8 cellular contexts compared by ENCODE assay signal in the genomic region with DNA sequence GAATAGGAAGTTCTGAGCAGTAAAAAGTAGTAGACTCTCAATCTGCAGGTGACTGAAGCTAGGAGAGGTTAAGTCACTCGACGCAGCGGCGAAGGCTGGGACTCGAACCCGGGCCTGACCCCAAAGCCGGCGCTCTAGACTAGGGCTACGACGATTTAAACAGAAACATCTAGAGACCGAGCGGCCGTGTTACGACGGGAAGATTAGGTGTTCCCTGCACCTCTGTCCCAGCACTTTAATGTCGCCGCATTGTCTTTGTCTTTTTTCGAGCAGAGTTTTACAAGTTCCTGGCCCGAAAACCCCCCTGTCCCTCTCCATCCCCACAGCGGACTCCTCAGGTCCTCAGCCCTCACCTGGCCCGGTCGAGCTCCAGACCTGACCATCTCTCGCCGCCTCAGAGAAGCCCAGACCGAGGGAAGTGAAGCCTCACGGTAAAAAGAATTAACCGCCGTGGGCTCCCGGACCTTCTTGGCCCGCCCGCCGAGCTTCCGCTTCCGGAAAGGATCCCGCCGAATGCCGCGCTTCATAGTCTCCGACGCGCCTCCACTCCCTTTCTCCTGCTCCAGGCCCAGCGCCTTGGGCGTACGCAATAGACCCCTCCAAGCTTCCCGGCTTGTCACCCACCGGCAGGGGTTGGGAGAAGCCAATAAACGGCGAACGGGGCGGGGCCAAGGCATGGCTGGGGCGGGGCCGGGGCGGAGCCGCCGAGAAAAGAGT. TPM values are rescaled to one million over a fixed set of nuclear protein-coding genes. Genes with fewer than 3 reads are reported as not detected.
A peak's percentile ranks its signal among the peaks of the same experiment; 100 is the strongest.
DNase-seq lines count a peak whose midpoint lies in the region; ATAC-seq, FAIRE-seq and TF ChIP-seq lines count a peak whose summit lies in the region.

A gene with protein sequence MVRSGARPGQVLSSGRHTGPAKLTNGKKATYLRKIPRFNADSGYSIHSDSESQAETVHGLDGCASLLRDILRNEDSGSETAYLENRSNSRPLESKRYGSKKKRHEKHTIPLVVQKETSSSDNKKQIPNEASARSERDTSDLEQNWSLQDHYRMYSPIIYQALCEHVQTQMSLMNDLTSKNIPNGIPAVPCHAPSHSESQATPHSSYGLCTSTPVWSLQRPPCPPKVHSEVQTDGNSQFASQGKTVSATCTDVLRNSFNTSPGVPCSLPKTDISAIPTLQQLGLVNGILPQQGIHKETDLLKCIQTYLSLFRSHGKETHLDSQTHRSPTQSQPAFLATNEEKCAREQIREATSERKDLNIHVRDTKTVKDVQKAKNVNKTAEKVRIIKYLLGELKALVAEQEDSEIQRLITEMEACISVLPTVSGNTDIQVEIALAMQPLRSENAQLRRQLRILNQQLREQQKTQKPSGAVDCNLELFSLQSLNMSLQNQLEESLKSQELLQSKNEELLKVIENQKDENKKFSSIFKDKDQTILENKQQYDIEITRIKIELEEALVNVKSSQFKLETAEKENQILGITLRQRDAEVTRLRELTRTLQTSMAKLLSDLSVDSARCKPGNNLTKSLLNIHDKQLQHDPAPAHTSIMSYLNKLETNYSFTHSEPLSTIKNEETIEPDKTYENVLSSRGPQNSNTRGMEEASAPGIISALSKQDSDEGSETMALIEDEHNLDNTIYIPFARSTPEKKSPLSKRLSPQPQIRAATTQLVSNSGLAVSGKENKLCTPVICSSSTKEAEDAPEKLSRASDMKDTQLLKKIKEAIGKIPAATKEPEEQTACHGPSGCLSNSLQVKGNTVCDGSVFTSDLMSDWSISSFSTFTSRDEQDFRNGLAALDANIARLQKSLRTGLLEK (minus strand): TSS at position 439 of the 717 bp plus-strand sequence. CDS start 56 bp downstream, at position 383.

- peaks cover 47% of the 10 kb centered on the region for H3K4me1 ChIP-seq in HepG2 (ENCODE audit: insufficient read depth, low read length)

- WGBS in HepG2 (ENCODE audit: low lambda C conversion rate): under 1% methylated on average over 54 of the region's 55 CpGs

- DNase-seq in C1 segment of cervical spinal cord (lab: John Stamatoyannopoulos, UW) (peak in 12 of 14 donors; percentile 35 to 88 (median 72)), NCI-H748 (lab: John Stamatoyannopoulos, UW; ENCODE audit: unreplicated experiment) (peak; percentile 97), dermis microvascular lymphatic vessel endothelial cell (ENCODE audit: low read depth in 2 of 2) (peak; percentile 12 to 93), HepG2 (ENCODE audit: low spot score) (peak; percentile 92)
- peak; percentile 56 to 77 for DNase-seq in activated CD4-positive, alpha-beta T cell treated with anti-CD3 and anti-CD28 coated beads, Interleukin-2, amount 50 U/mL, for 24 hours (ENCODE audit: low read depth in 1 of 2, low spot score in 1 of 2)
- peak; percentile 72 to 79 for DNase-seq in stimulated activated CD4-positive, alpha-beta T cell treated with anti-CD3 and anti-CD28 coated beads, Interleukin-2, amount 100 ng/mL, for 48 hours

- 0 out of 5 replicates have a peak, but pooled peaks cover 0 to 5% of the 10 kb centered on the region in 2 experiments for H3K36me3 ChIP-seq in HepG2 (replicated peaks in 1 of 2; ENCODE audit: control insufficient read depth in 1 of 2, insufficient read depth in 2 of 2, low read length in 2 of 2)

- peak; percentile 59 for FAIRE-seq in HepG2 (lab: Jason Lieb, UNC)

- ATAC-seq in GM19351 (IDR thresholded peaks at IDR 0.05; ENCODE audit: unreplicated experiment): peak; percentile 81
- peak; percentile 72 for ATAC-seq in HG03520 (IDR thresholded peaks at IDR 0.05; ENCODE audit: unreplicated experiment)
- peak; percentile 99 for ATAC-seq in HepG2

- TF ChIP-seq CTCF in HepG2 (CRISPR knock-in tag; IDR thresholded peaks at IDR 0.05): no peak

- H3K4me2 ChIP-seq in HepG2 (ENCODE audit: low read depth, low read length): peak within 1 kb of the TSS; percentile 90

- TF ChIP-seq RAD21 in HepG2 (CRISPR knock-in tag; IDR thresholded peaks at IDR 0.05): no peak

- intact Hi-C loops in HepG2 (cut with micrococcal nuclease; ENCODE audit: unreplicated experiment): loop anchor here (2.0 to 10.0 kb wide), 2 partner anchors 22 to 206 kb away; no protein-coding TSS in a partner anchor

- peak within 1 kb of the TSS; percentile 82 for H3K27ac ChIP-seq in HepG2 (ENCODE audit: extremely low read length, insufficient read depth, low read length)

- H3K4me3 ChIP-seq in HepG2 (replicated peaks in 1 of 3; ENCODE audit: insufficient read depth in 1 of 3, low read depth in 2 of 3, low read length in 3 of 3): peak within 1 kb of the TSS; percentile 69 to 92 (median 83)

- H4K20me1 ChIP-seq in HepG2 (ENCODE audit: insufficient read depth, low read length): no peaks in the 10 kb centered on the region

- in situ Hi-C loops in HepG2 (cut with HindIII; ENCODE audit: extremely low pct_ligation_motif_present, low pct_unique_long_range_greater_than_20kb): no loop called here

- TF ChIP-seq EP300 in HepG2 (IDR thresholded peaks at IDR 0.05; ENCODE audit: low read depth in 2 of 2, low read length in 2 of 2) (no peak), HepG2 (CRISPR knock-in tag; IDR thresholded peaks at IDR 0.05; ENCODE audit: borderline replicate concordance) (no peak)

- no peaks in the 10 kb centered on the region for H3K9me3 ChIP-seq in HepG2 (ENCODE audit: low read length)

- BruUV-seq in HepG2 (replicated peaks; lab: Mats Ljungman, UMichigan): no TSS peak

- H3K27me3 ChIP-seq in HepG2 (ENCODE audit: control insufficient read depth in 1 of 2, insufficient read depth in 2 of 2, low read length in 2 of 2): peaks cover 0 to 3% of the 10 kb centered on the region in 2 experiments; a peak in 1 of 5 replicates

- peak within 1 kb of the TSS; percentile 69 for H2AFZ ChIP-seq in HepG2 (ENCODE audit: low read length)

- H3K9ac ChIP-seq in HepG2 (ENCODE audit: insufficient read depth, low read depth, low read length): peak within 1 kb of the TSS; percentile 85

- CTCF ChIA-PET in HepG2 (lab: Yijun Ruan, JAX; ENCODE audit: low intra/inter-chr PET ratio, low total read pairs): no interaction called here

- POLR2A ChIA-PET in HepG2 (lab: Yijun Ruan, JAX): interaction anchor here (1.0 kb wide), 1 partner anchor 161 kb away, joined by 3 read pairs; no protein-coding TSS in a partner anchor

- peak; percentile 73 to 75 for TF ChIP-seq POLR2A in HepG2 (IDR thresholded peaks at IDR 0.05; ENCODE audit: insufficient read depth in 1 of 2, low read depth in 2 of 2, low read length in 2 of 2)

- H3K79me2 ChIP-seq in HepG2 (ENCODE audit: insufficient read depth, low read length): peaks cover 3% of the 10 kb centered on the region

TF ChIP-seq in HepG2, 621 proteins besides CTCF, POLR2A, EP300 and RAD21 (continues in another document):
- TF ChIP-seq, protein P1, sequence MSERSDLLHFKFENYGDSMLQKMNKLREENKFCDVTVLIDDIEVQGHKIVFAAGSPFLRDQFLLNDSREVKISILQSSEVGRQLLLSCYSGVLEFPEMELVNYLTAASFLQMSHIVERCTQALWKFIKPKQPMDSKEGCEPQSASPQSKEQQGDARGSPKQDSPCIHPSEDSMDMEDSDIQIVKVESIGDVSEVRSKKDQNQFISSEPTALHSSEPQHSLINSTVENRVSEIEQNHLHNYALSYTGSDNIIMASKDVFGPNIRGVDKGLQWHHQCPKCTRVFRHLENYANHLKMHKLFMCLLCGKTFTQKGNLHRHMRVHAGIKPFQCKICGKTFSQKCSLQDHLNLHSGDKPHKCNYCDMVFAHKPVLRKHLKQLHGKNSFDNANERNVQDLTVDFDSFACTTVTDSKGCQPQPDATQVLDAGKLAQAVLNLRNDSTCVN (CRISPR knock-in tag; IDR thresholded peaks at IDR 0.05; ENCODE audit: borderline replicate concordance): no peak
- TF ChIP-seq ZNF274 (CRISPR knock-in tag; IDR thresholded peaks at IDR 0.05): no peak
- TF ChIP-seq ZNF772 (CRISPR knock-in tag; IDR thresholded peaks at IDR 0.05): no peak
- no peak for TF ChIP-seq IRF2 (CRISPR knock-in tag; IDR thresholded peaks at IDR 0.05)
- no peak for TF ChIP-seq CHD4 (IDR thresholded peaks at IDR 0.05; ENCODE audit: borderline replicate concordance, low read length)
- TF ChIP-seq SALL2 (CRISPR knock-in tag; IDR thresholded peaks at IDR 0.05): peak; percentile 52; the same call in 1 of the 2 replicates
- TF ChIP-seq MXD4 (CRISPR knock-in tag; IDR thresholded peaks at IDR 0.05): no peak

RNA-seq across cellular contexts. Expression of the gene that starts here (rescaled TPM):
- total RNA-seq in dermis microvascular lymphatic vessel endothelial cell (9.1 and 11.3 TPM in 2 replicates), HepG2 (2016; rRNA removed; fragmentation: Illumina TruSeq; extraction: Trizol) (21.1 and 48.7 TPM in 2 replicates)
- 14.2 and 16.0 TPM in 2 replicates for total RNA-seq in HepG2 (2016; cell fraction: cytosol; rRNA removed; fragmentation: Illumina TruSeq; extraction: Trizol; ENCODE audit: low read depth)
- 23.0 and 48.1 TPM in 2 replicates for total RNA-seq in HepG2 (2016; cell fraction: insoluble cytoplasmic fraction; rRNA removed; fragmentation: Illumina TruSeq; extraction: Trizol)
- total RNA-seq in HepG2 (2016; cell fraction: membrane; rRNA removed; fragmentation: Illumina TruSeq; extraction: Trizol): 13.2 and 16.6 TPM in 2 replicates
- 119 and 133 TPM in 2 replicates for total RNA-seq in HepG2 (2016; cell fraction: nucleus; rRNA removed; fragmentation: Illumina TruSeq; extraction: Trizol)
- polyA plus RNA-seq in HepG2 (2011; rRNA removed): 48.8 and 49.0 TPM in 2 replicates
- 9.3 and 9.4 TPM in 2 replicates for polyA plus RNA-seq in HepG2 (2011; cell fraction: cytosol; rRNA removed)
- polyA plus RNA-seq in HepG2 (2011; cell fraction: nucleus; rRNA removed): 247 and 272 TPM in 2 replicates
- 22.6 and 28.1 TPM in 2 replicates for polyA plus RNA-seq in HepG2 (2012)
- polyA plus RNA-seq in HepG2 (2016; cell fraction: cytosol; fragmentation: Illumina TruSeq; extraction: Trizol; ENCODE audit: low read depth): 0.83 and 0.96 TPM in 2 replicates
- 10.7 and 14.2 TPM in 2 replicates for polyA plus RNA-seq in HepG2 (2016; cell fraction: insoluble cytoplasmic fraction; fragmentation: Illumina TruSeq; extraction: Trizol; ENCODE audit: low read depth)
- 1.6 and 2.9 TPM in 2 replicates for polyA plus RNA-seq in HepG2 (2016; cell fraction: membrane; fragmentation: Illumina TruSeq; extraction: Trizol; ENCODE audit: low read depth)
- 184 and 186 TPM in 2 replicates for polyA plus RNA-seq in HepG2 (2016; cell fraction: nucleus; fragmentation: Illumina TruSeq; extraction: Trizol; ENCODE audit: insufficient read depth, low read depth)
- 33.0 and 107 TPM in 2 replicates for polyA minus RNA-seq in HepG2 (2011; rRNA and poly(A)+ RNA removed; ENCODE audit: low replicate concordance)
- 5.9 and 8.2 TPM in 2 replicates for polyA minus RNA-seq in HepG2 (2011; cell fraction: cytosol; rRNA and poly(A)+ RNA removed)
- polyA minus RNA-seq in HepG2 (2011; cell fraction: nucleus; rRNA and poly(A)+ RNA removed): 97.7 and 101 TPM in 2 replicates

Comparison
In these comparisons a context has a peak if more than half of its experiments do, and no peak if none do; other contexts are left out.
1. Peak in every context shown above with its lines: DNase-seq, ATAC-seq, H3K4me3 ChIP-seq and H3K27ac ChIP-seq.